In the genomic region with DNA sequence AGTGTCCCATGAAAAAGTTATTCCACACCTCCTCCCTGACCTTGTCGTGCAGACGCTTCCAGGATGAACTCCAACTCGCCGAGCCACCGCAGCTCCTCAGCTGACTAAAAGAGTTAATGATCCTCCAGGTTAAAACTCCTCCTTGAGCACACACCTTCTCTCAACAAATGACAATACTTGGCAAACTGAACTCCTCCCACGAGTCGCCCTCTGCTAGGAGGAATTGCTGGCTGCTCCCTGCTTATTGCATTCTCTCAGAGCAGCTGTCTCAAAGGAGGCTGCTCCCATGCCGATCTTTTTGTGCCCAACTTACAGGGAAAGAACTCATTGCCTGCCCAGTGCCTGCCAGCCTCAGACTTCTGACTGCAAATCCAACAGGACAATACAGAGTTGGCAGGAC, we compare ENCODE assay signal across 15 cellular contexts. TPM values are rescaled to one million over a fixed set of nuclear protein-coding genes. Genes with fewer than 3 reads are reported as not detected.
DNase-seq lines count a peak whose midpoint lies in the region; ATAC-seq and TF ChIP-seq lines count a peak whose summit lies in the region.
"Had no signal": no experiment of that assay in that cellular context is flagged by ENCODE, and none has a peak within 500 bp of the region (broad histone marks: within the 10 kb centered on the region; RNA-seq: fewer than 3 reads in every experiment).

TSS of gene ATP13A4 (minus strand) at position 106 of the 400 bp plus-strand sequence. CDS start at position 10, 96 bp downstream.

- peaks cover 23% of the 10 kb centered on the region for H3K4me1 Mint-ChIP-seq in WTC11

- no peaks in the 10 kb centered on the region for H3K9me3 Mint-ChIP-seq in WTC11

- H3K27ac ChIP-seq in foreskin keratinocyte (no peak within 1 kb of the TSS), mucosa of rectum (ENCODE audit: low read depth in 2 of 2, low read length in 2 of 2) (peak within 1 kb of the TSS; percentile 78 to 84), upper lobe of left lung (peak within 1 kb of the TSS; percentile 53 to 73 (median 58))
- H3K27ac ChIP-seq: coronary artery, left ventricle myocardium inferior, PC-9, right lobe of liver had no signal

- TF ChIP-seq POLR2A in upper lobe of left lung (IDR thresholded peaks at IDR 0.05): peak in 3 of 4 donors; percentile 33 to 81 (median 41)

- CTCF ChIA-PET in WTC11 (lab: Charles Lee): interaction anchor here (1.4 to 1.9 kb wide), 2 partner anchors 9 to 742 kb away, joined by 4 to 5 read pairs; no protein-coding TSS in a partner anchor

- H3K36me3 ChIP-seq in mucosa of rectum (ENCODE audit: control insufficient read depth in 2 of 2, insufficient read depth in 2 of 2, low read length in 2 of 2) (no peaks in the 10 kb centered on the region), upper lobe of left lung (no peaks in the 10 kb centered on the region)
- H3K36me3 ChIP-seq: left ventricle myocardium inferior, right lobe of liver had no signal

- peak; percentile 94 for ATAC-seq in WTC11
- peak; percentile 22 for ATAC-seq in foreskin keratinocyte
- peak; percentile 53 to 83 for ATAC-seq in upper lobe of left lung (ENCODE audit: low FRiP score in 2 of 2)
- no peak for ATAC-seq in HG03442 (IDR thresholded peaks at IDR 0.05; ENCODE audit: unreplicated experiment)
- ATAC-seq in GM18502 (IDR thresholded peaks at IDR 0.05; ENCODE audit: poor library complexity, unreplicated experiment): no peak

- peaks cover 29% of the 10 kb centered on the region for H3K27me3 ChIP-seq in foreskin keratinocyte
- H3K27me3 ChIP-seq in mucosa of rectum (ENCODE audit: control insufficient read depth in 2 of 2, insufficient read depth in 2 of 2, low read length in 2 of 2): no peaks in the 10 kb centered on the region
- H3K27me3 ChIP-seq in upper lobe of left lung: no peaks in the 10 kb centered on the region

- no peak within 1 kb of the TSS for H3K27ac Mint-ChIP-seq in WTC11

- no peak within 1 kb of the TSS for H3K4me3 Mint-ChIP-seq in WTC11

- H3K36me3 Mint-ChIP-seq in WTC11: no peaks in the 10 kb centered on the region

- 33 to 43% methylated on average over 8 of the region's 8 CpGs for WGBS in upper lobe of left lung, 2 donors

- DNase-seq in WTC11 (ENCODE audit: low spot score): peak; percentile 12
- no peak for DNase-seq in foreskin keratinocyte
- peak in 1 of 2 donors; percentile 62 for DNase-seq in upper lobe of left lung
- no peak for DNase-seq in AG20443 (ENCODE audit: low spot score)
- DNase-seq: activated CD8-positive, alpha-beta memory T cell treated with anti-CD3 and anti-CD28 coated beads for 24 hours; activated naive CD4-positive, alpha-beta T cell treated with Interleukin-2 at 50 U/mL for 16 hours; left ventricle myocardium inferior; NCI-H2171; PC-9; right lobe of liver; T-helper 9 cell had no signal

- no peaks in the 10 kb centered on the region for H3K27me3 Mint-ChIP-seq in WTC11 (ENCODE audit: low read depth)

- POLR2A ChIA-PET in WTC11 (lab: Charles Lee): no interaction called here

- H3K4me3 ChIP-seq in mucosa of rectum (ENCODE audit: low read length in 2 of 2) (peak within 1 kb of the TSS; percentile 66 to 78), upper lobe of left lung (peak within 1 kb of the TSS; percentile 15 to 44 (median 32))
- H3K4me3 ChIP-seq: coronary artery, left ventricle myocardium inferior, PC-9, right lobe of liver had no signal

- H3K9ac ChIP-seq in mucosa of rectum (ENCODE audit: low read depth in 1 of 2, low read length in 2 of 2): peak within 1 kb of the TSS; percentile 48 to 62

- no peaks in the 10 kb centered on the region for H3K4me1 ChIP-seq in foreskin keratinocyte
- H3K4me1 ChIP-seq in mucosa of rectum (ENCODE audit: control insufficient read depth in 2 of 2, insufficient read depth in 2 of 2, low read length in 2 of 2): peaks cover 3 to 22% of the 10 kb centered on the region in 2 donors
- peaks cover 0 to 4% (median 0%) of the 10 kb centered on the region in 4 donors for H3K4me1 ChIP-seq in upper lobe of left lung
- H3K4me1 ChIP-seq: left ventricle myocardium inferior had no signal

- no peak for TF ChIP-seq CTCF in WTC11 (IDR thresholded peaks at IDR 0.05)
- no peak for TF ChIP-seq CTCF in foreskin keratinocyte (conservative IDR thresholded peaks at IDR 0.05)
- no peak for TF ChIP-seq CTCF in upper lobe of left lung (IDR thresholded peaks at IDR 0.05)

- H3K9me3 ChIP-seq in mucosa of rectum (ENCODE audit: control insufficient read depth in 2 of 2, low read length in 2 of 2) (no peaks in the 10 kb centered on the region), upper lobe of left lung (no peaks in the 10 kb centered on the region)
- H3K9me3 ChIP-seq: left ventricle myocardium inferior, right lobe of liver had no signal

- TF ChIP-seq EP300 in upper lobe of left lung (IDR thresholded peaks at IDR 0.05): peak in 1 of 4 donors; percentile 26

TF ChIP-seq in WTC11, 78 proteins besides CTCF, POLR2A, EP300 and RAD21 (continues in another document):
- no peak for TF ChIP-seq PRDM15 (CRISPR knock-in tag; IDR thresholded peaks at IDR 0.05)
- no peak for TF ChIP-seq CREB1 (CRISPR knock-in tag; IDR thresholded peaks at IDR 0.05)
- TF ChIP-seq, protein P1, sequence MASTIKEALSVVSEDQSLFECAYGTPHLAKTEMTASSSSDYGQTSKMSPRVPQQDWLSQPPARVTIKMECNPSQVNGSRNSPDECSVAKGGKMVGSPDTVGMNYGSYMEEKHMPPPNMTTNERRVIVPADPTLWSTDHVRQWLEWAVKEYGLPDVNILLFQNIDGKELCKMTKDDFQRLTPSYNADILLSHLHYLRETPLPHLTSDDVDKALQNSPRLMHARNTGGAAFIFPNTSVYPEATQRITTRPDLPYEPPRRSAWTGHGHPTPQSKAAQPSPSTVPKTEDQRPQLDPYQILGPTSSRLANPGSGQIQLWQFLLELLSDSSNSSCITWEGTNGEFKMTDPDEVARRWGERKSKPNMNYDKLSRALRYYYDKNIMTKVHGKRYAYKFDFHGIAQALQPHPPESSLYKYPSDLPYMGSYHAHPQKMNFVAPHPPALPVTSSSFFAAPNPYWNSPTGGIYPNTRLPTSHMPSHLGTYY (CRISPR knock-in tag; IDR thresholded peaks at IDR 0.05): no peak
- TF ChIP-seq ZBTB43 (CRISPR knock-in tag; IDR thresholded peaks at IDR 0.05): no peak
- TF ChIP-seq, protein P2, sequence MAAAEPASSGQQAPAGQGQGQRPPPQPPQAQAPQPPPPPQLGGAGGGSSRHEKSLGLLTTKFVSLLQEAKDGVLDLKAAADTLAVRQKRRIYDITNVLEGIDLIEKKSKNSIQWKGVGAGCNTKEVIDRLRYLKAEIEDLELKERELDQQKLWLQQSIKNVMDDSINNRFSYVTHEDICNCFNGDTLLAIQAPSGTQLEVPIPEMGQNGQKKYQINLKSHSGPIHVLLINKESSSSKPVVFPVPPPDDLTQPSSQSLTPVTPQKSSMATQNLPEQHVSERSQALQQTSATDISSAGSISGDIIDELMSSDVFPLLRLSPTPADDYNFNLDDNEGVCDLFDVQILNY (CRISPR knock-in tag; IDR thresholded peaks at IDR 0.05): no peak

RNA-seq across cellular contexts. Expression of gene ATP13A4, which starts in this region (rescaled TPM):
- total RNA-seq in WTC11 (2021) (0.18 to 0.60 TPM (median 0.20 TPM) in 3 replicates), foreskin keratinocyte (not detected in 2 replicates), upper lobe of left lung (100 to 1,000 TPM; 145 to 407 (median 201) TPM)
- not detected in 2 replicates for polyA plus RNA-seq in foreskin keratinocyte

Comparison
In these comparisons a context has a peak if more than half of its experiments do, and no peak if none do; other contexts are left out.
1. RNA of gene ATP13A4 (total RNA-seq): 145 to 407 TPM in upper lobe of left lung; 0.18 to 0.60 TPM in WTC11 and not detected in foreskin keratinocyte; every median in the first group is over 10 times any median in the second.
2. Peak in DNase-seq and ATAC-seq in WTC11; RNA of the gene not detected or under 1 TPM.
3. Peak in ATAC-seq in foreskin keratinocyte; RNA of the gene not detected or under 1 TPM.
4. ATAC-seq: peak in upper lobe of left lung (2 of 2); none in HG03442 (single experiment) and GM18502 (single experiment).